Comparison of ENCODE assay signal across 19 cellular contexts in genomic region chr7:15041226-15041625, GRCh38.
"Had no signal": no experiment of that assay in that cellular context is flagged by ENCODE, and none has a peak within 500 bp of the region (broad histone marks: within the 10 kb centered on the region; RNA-seq: fewer than 3 reads in every experiment).

No MANE protein-coding gene starts in this region.

- H3K36me3 ChIP-seq: adrenal gland, left lung, tibial artery, WERI-Rb-1 had no signal

- H3K27me3 Mint-ChIP-seq: activated naive CD4-positive, alpha-beta T cell treated with anti-CD3 and anti-CD28 coated beads, Interleukin-2, amount 50 U/mL, for 24 hours; effector memory CD8-positive, alpha-beta T cell had no signal

- ATAC-seq: activated T-cell treated with anti-CD3 and anti-CD28 coated beads, Interleukin-2, amount 50 U/mL, for 72 hours; effector memory CD8-positive, alpha-beta T cell; left lung had no signal

- H3K36me3 Mint-ChIP-seq: activated naive CD4-positive, alpha-beta T cell treated with anti-CD3 and anti-CD28 coated beads, Interleukin-2, amount 50 U/mL, for 24 hours had no signal

- H3K9me3 Mint-ChIP-seq: activated naive CD4-positive, alpha-beta T cell treated with anti-CD3 and anti-CD28 coated beads, Interleukin-2, amount 50 U/mL, for 24 hours; nephron had no signal

- H3K27ac ChIP-seq: adrenal gland, left lung, tibial artery, WERI-Rb-1 had no signal

- H3K4me3 ChIP-seq: adrenal gland, left lung, tibial artery had no signal

- H3K4me1 ChIP-seq: adrenal gland, left lung, tibial artery had no signal

- H3K27ac Mint-ChIP-seq: activated naive CD4-positive, alpha-beta T cell treated with anti-CD3 and anti-CD28 coated beads, Interleukin-2, amount 50 U/mL, for 24 hours; activated T-cell treated with anti-CD3 and anti-CD28 coated beads, Interleukin-2, amount 50 U/mL, for 72 hours; effector memory CD8-positive, alpha-beta T cell; nephron had no signal

- DNase-seq: activated CD4-positive, alpha-beta T cell treated with anti-CD3 and anti-CD28 coated beads for 1 hour; activated gamma-delta T cell; activated T-cell treated with anti-CD3 and anti-CD28 coated beads, Interleukin-2, amount 50 U/mL, for 72 hours; adrenal gland; effector memory CD8-positive, alpha-beta T cell; left lung; mammary epithelial cell; midbrain; nucleus accumbens; stimulated activated CD4-positive, alpha-beta T cell treated with anti-CD3 and anti-CD28 coated beads, Interleukin-12 subunit alpha, Interleukin-12 subunit beta, amount 100 ng/mL, for 4 hours; stimulated activated CD4-positive, alpha-beta T cell treated with anti-CD3 and anti-CD28 coated beads, Interleukin-1b, Interleukin-23, amount 100 ng/mL, for 48 hours; stimulated activated CD8-positive, alpha-beta memory T cell treated with anti-CD3 and anti-CD28 coated beads, Interleukin-4, amount 100 ng/mL, for 48 hours; stimulated activated naive CD4-positive, alpha-beta T cell treated with Interleukin-2 at 50 U/mL for 16 hours; substantia nigra; T-helper 2 cell; tibial artery; WERI-Rb-1 had no signal

- H3K4me3 Mint-ChIP-seq: activated naive CD4-positive, alpha-beta T cell treated with anti-CD3 and anti-CD28 coated beads, Interleukin-2, amount 50 U/mL, for 24 hours; activated T-cell treated with anti-CD3 and anti-CD28 coated beads, Interleukin-2, amount 50 U/mL, for 72 hours; effector memory CD8-positive, alpha-beta T cell; nephron had no signal

- H3K9me3 ChIP-seq: adrenal gland, left lung, tibial artery had no signal

- H3K27me3 ChIP-seq: adrenal gland, left lung, tibial artery had no signal

- H3K4me1 Mint-ChIP-seq: activated naive CD4-positive, alpha-beta T cell treated with anti-CD3 and anti-CD28 coated beads, Interleukin-2, amount 50 U/mL, for 24 hours had no signal
